Comparison of ENCODE assay signal across 2 cellular contexts in genomic region chr3:126459763-126460127, GRCh38.
TF ChIP-seq lines count a peak whose summit lies in the region.

No MANE protein-coding gene starts in this region.

TF ChIP-seq in liver, 16 proteins besides CTCF, POLR2A, EP300 and RAD21:
- TF ChIP-seq, protein P1, sequence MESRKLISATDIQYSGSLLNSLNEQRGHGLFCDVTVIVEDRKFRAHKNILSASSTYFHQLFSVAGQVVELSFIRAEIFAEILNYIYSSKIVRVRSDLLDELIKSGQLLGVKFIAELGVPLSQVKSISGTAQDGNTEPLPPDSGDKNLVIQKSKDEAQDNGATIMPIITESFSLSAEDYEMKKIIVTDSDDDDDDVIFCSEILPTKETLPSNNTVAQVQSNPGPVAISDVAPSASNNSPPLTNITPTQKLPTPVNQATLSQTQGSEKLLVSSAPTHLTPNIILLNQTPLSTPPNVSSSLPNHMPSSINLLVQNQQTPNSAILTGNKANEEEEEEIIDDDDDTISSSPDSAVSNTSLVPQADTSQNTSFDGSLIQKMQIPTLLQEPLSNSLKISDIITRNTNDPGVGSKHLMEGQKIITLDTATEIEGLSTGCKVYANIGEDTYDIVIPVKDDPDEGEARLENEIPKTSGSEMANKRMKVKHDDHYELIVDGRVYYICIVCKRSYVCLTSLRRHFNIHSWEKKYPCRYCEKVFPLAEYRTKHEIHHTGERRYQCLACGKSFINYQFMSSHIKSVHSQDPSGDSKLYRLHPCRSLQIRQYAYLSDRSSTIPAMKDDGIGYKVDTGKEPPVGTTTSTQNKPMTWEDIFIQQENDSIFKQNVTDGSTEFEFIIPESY (IDR thresholded peaks at IDR 0.05), result no peak
- TF ChIP-seq SP1 (IDR thresholded peaks at IDR 0.05), result no peak
- TF ChIP-seq GABPA (IDR thresholded peaks at IDR 0.05 in 1 of 2, conservative IDR thresholded peaks at IDR 0.05 in 1 of 2), result no peak
- no peak for TF ChIP-seq EGR1 (IDR thresholded peaks at IDR 0.05; ENCODE audit: low read depth in 2 of 2)
- TF ChIP-seq HNF4A (conservative IDR thresholded peaks at IDR 0.05), result no peak
- no peak for TF ChIP-seq ATF3 (IDR thresholded peaks at IDR 0.05)
- no peak for TF ChIP-seq HNF4G (IDR thresholded peaks at IDR 0.05)
- no peak for TF ChIP-seq JUND (IDR thresholded peaks at IDR 0.05)
- TF ChIP-seq YY1 (IDR thresholded peaks at IDR 0.05), result no peak
- TF ChIP-seq FOXA2 (IDR thresholded peaks at IDR 0.05), result no peak
- TF ChIP-seq TAF1 (conservative IDR thresholded peaks at IDR 0.05), result no peak
- no peak for TF ChIP-seq NR2F2 (IDR thresholded peaks at IDR 0.05)
- no peak for TF ChIP-seq RXRA (IDR thresholded peaks at IDR 0.05)
- TF ChIP-seq FOXA1 (IDR thresholded peaks at IDR 0.05), result no peak
- TF ChIP-seq MAX (IDR thresholded peaks at IDR 0.05), result no peak
- TF ChIP-seq REST (IDR thresholded peaks at IDR 0.05), result no peak

TF ChIP-seq in HepG2, 621 proteins besides CTCF, POLR2A, EP300 and RAD21:
- TF ChIP-seq, protein P2, sequence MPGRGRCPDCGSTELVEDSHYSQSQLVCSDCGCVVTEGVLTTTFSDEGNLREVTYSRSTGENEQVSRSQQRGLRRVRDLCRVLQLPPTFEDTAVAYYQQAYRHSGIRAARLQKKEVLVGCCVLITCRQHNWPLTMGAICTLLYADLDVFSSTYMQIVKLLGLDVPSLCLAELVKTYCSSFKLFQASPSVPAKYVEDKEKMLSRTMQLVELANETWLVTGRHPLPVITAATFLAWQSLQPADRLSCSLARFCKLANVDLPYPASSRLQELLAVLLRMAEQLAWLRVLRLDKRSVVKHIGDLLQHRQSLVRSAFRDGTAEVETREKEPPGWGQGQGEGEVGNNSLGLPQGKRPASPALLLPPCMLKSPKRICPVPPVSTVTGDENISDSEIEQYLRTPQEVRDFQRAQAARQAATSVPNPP (CRISPR knock-in tag; IDR thresholded peaks at IDR 0.05), result no peak
- TF ChIP-seq ZNF644 (CRISPR knock-in tag; IDR thresholded peaks at IDR 0.05; ENCODE audit: low read depth), result no peak
- TF ChIP-seq BHLHE40 (IDR thresholded peaks at IDR 0.05; ENCODE audit: low read length), result no peak
- no peak for TF ChIP-seq NFE2L1 (CRISPR knock-in tag; IDR thresholded peaks at IDR 0.05; ENCODE audit: borderline replicate concordance)
- no peak for TF ChIP-seq ZNF253 (CRISPR knock-in tag; IDR thresholded peaks at IDR 0.05; ENCODE audit: borderline replicate concordance)
- TF ChIP-seq NFE2 (CRISPR knock-in tag; IDR thresholded peaks at IDR 0.05), result no peak
- no peak for TF ChIP-seq SRF (IDR thresholded peaks at IDR 0.05; ENCODE audit: low read depth, low read length)
- no peak for TF ChIP-seq NR2C2 (CRISPR knock-in tag; IDR thresholded peaks at IDR 0.05; ENCODE audit: borderline replicate concordance)
- TF ChIP-seq FLYWCH1 (CRISPR knock-in tag; IDR thresholded peaks at IDR 0.05), result no peak
- no peak for TF ChIP-seq NR2F2 (IDR thresholded peaks at IDR 0.05; ENCODE audit: borderline replicate concordance, low read depth)
- no peak for TF ChIP-seq ZNF543 (CRISPR knock-in tag; IDR thresholded peaks at IDR 0.05)
- no peak for TF ChIP-seq ZC3H13 (CRISPR knock-in tag; IDR thresholded peaks at IDR 0.05)
- no peak for TF ChIP-seq JUND (CRISPR knock-in tag; IDR thresholded peaks at IDR 0.05)
- TF ChIP-seq ZNF24 (IDR thresholded peaks at IDR 0.05), result no peak
- no peak for TF ChIP-seq ZKSCAN8 (CRISPR knock-in tag; IDR thresholded peaks at IDR 0.05; ENCODE audit: borderline replicate concordance)
- TF ChIP-seq SRSF9 (IDR thresholded peaks at IDR 0.05; ENCODE audit: borderline replicate concordance, insufficient read depth, low read depth, low read length, poor library complexity, severe bottlenecking), result no peak
- no peak for TF ChIP-seq EED (CRISPR knock-in tag; IDR thresholded peaks at IDR 0.05)
